Comparison of ENCODE assay signal across 9 cellular contexts in the genomic region with DNA sequence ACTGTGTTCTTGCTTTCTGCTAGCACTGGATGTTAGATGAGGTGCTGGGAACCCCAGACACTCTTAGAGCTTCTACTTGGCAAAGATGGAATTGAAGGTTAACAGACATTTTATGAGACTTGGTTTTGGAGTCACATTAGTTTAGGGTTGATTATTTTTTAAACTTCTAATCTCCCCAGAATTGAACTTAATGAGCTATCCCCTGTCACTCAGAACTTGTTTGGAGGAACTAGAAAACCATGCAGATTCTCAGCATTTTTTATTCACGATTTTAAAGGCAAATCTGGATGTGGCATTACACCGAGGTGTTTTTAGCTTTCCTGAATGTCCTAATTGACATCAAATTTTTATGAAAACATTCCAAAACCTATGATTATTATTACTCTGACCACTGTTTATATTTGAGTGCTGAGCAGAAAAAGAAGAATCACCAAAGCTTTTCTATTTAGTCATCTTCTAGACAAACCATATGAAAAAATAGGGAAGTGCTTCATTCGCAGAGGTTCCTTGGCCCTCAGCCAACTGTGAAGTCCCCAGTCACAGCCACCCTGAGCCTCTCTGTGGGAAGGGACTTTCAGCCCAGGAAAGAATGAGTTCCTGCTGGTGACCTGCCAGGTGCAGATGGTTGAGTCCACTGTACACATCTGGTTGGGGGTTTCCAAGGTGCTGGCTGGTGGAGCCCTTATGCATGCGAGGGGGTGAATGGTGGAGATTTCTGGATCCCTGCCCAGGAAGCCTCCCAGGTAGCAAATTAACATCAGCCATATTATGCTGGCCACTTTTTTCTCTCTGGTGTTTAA.
DNase-seq lines count a peak whose midpoint lies in the region; ATAC-seq lines count a peak whose summit lies in the region.
"Had no signal": no experiment of that assay in that cellular context is flagged by ENCODE, and none has a peak within 500 bp of the region (broad histone marks: within the 10 kb centered on the region; RNA-seq: fewer than 3 reads in every experiment).

No MANE protein-coding gene starts in this region.

- H3K4me1 ChIP-seq in neuronal stem cell (ENCODE audit: control insufficient read depth in 2 of 2, insufficient read depth in 1 of 2, low read depth in 1 of 2, low read length in 2 of 2), result peaks cover 0 to 17% of the 10 kb centered on the region in 2 donors
- H3K4me1 ChIP-seq: right lobe of liver had no signal

- no peak overlapping the region for H3K14ac ChIP-seq in neuronal stem cell (ENCODE audit: low read length)

- H2AK5ac ChIP-seq in neuronal stem cell (ENCODE audit: low read depth, low read length), result no peak overlapping the region

- no peaks in the 10 kb centered on the region for H3K9me3 ChIP-seq in neuronal stem cell (replicated peaks in 1 of 2; ENCODE audit: control insufficient read depth in 2 of 2, insufficient read depth in 1 of 2, low read depth in 1 of 2, low read length in 2 of 2)
- H3K9me3 ChIP-seq: right lobe of liver had no signal

- ATAC-seq in GM19397 (IDR thresholded peaks at IDR 0.05; ENCODE audit: unreplicated experiment) (peak; percentile 72), HG03175 (IDR thresholded peaks at IDR 0.05; ENCODE audit: unreplicated experiment) (peak; percentile 79)

- no peak overlapping the region for H2AFZ ChIP-seq in neuronal stem cell (ENCODE audit: low read length)

- no peak overlapping the region for H3K4ac ChIP-seq in neuronal stem cell (ENCODE audit: low read length)

- no peaks in the 10 kb centered on the region for H3K36me3 ChIP-seq in neuronal stem cell (replicated peaks in 1 of 2; ENCODE audit: control insufficient read depth in 2 of 2, insufficient read depth in 2 of 2, low read length in 2 of 2)
- H3K36me3 ChIP-seq: right lobe of liver had no signal

- no peak overlapping the region for H3K27ac ChIP-seq in neuronal stem cell (replicated peaks; ENCODE audit: low read length)
- H3K27ac ChIP-seq: right lobe of liver had no signal

- DNase-seq in GDM1 (lab: John Stamatoyannopoulos, UW) (peak; percentile 57), NOMO-1 treated with DMSO at 0.1 percent for 48 hours (lab: John Stamatoyannopoulos, UW; ENCODE audit: unreplicated experiment) (peak; percentile 80), lung microvascular endothelial cell (ENCODE audit: low read depth in 2 of 2) (peak; percentile 12 to 53), AG08396 (ENCODE audit: low spot score) (no peak), neuronal stem cell (ENCODE audit: low spot score) (no peak), LoVo (ENCODE audit: low spot score) (no peak)
- DNase-seq: right lobe of liver had no signal

- H3K18ac ChIP-seq in neuronal stem cell (ENCODE audit: low read length), result no peak overlapping the region

- H3K4me3 ChIP-seq in neuronal stem cell (ENCODE audit: low read length in 2 of 2), result no peak overlapping the region
- H3K4me3 ChIP-seq: right lobe of liver had no signal

- no peak overlapping the region for H3K9ac ChIP-seq in neuronal stem cell (ENCODE audit: low read depth, low read length, poor library complexity)

- H3K23ac ChIP-seq in neuronal stem cell (ENCODE audit: low read depth, low read length, poor library complexity), result no peak overlapping the region

- H3K79me1 ChIP-seq in neuronal stem cell (ENCODE audit: low read depth, low read length), result no peaks in the 10 kb centered on the region

- H4K91ac ChIP-seq in neuronal stem cell (ENCODE audit: low read depth, low read length, poor library complexity), result no peak overlapping the region

- H3K4me2 ChIP-seq in neuronal stem cell (ENCODE audit: insufficient read depth, low read length, poor library complexity, severe bottlenecking), result no peak overlapping the region

- H2BK5ac ChIP-seq in neuronal stem cell (ENCODE audit: low read length), result no peak overlapping the region

- no peak overlapping the region for H2BK120ac ChIP-seq in neuronal stem cell (ENCODE audit: low read depth, low read length)

- no peaks in the 10 kb centered on the region for H3K27me3 ChIP-seq in neuronal stem cell (ENCODE audit: control insufficient read depth in 3 of 3, insufficient read depth in 3 of 3, low read depth in 1 of 3, low read length in 3 of 3)
- H3K27me3 ChIP-seq: right lobe of liver had no signal

- no peak overlapping the region for H2BK15ac ChIP-seq in neuronal stem cell (ENCODE audit: low read length)

- no peak overlapping the region for H4K8ac ChIP-seq in neuronal stem cell (ENCODE audit: low read depth, low read length)

- no peak overlapping the region for H2BK12ac ChIP-seq in neuronal stem cell (ENCODE audit: low read length)

- WGBS in neuronal stem cell (ENCODE audit: extremely low coverage in 2 of 2, insufficient read length in 2 of 2, insufficient replicate concordance in 1 of 2), 2 donors, result no CpG with 5 or more reads among the region's 4 CpGs

Comparison
In these comparisons a context has a peak if more than half of its experiments do, and no peak if none do; other contexts are left out.
1. DNase-seq: peak in GDM1 (single experiment), NOMO-1 treated with DMSO at 0.1 percent for 48 hours (single experiment) and lung microvascular endothelial cell (2 of 2); none in AG08396 (single experiment), neuronal stem cell (single experiment) and LoVo (single experiment).